ENCODE assay signal across 28 cellular contexts in the genomic region with DNA sequence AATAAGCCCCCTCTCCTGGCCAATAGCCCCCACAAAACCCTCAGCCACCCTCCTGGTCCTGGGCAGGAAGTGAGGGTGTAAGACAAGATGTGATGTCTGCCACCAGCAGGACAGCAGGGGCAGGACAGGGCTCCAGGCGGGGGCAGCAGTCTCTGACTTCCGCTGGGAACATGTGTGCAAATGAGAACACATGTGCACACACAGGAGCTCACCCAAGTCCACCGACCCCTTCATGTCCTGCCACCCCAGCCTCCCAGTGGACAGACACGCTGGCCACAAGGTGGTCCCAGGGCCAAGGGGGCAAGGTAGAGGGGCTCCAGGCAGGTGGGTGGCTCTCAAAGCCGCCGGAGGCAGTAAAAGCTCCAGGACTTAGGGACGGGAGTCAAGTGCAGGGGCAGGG.
DNase-seq lines count a peak whose midpoint lies in the region; ATAC-seq and TF ChIP-seq lines count a peak whose summit lies in the region.
"Had no signal": no experiment of that assay in that cellular context is flagged by ENCODE, and none has a peak within 500 bp of the region (broad histone marks: within the 10 kb centered on the region; RNA-seq: fewer than 3 reads in every experiment).

No MANE protein-coding gene starts in this region.

- DNase-seq in DMS153 (lab: John Stamatoyannopoulos, UW) (peak; percentile 8), DMS153 treated with DMSO at 0.1 percent for 48 hours (lab: John Stamatoyannopoulos, UW; ENCODE audit: unreplicated experiment) (no peak), lower lobe of right lung (peak; percentile 30), MCF 10A (ENCODE audit: unreplicated experiment) (no peak), left ventricle myocardium inferior (no peak)
- no peak for DNase-seq in activated CD8-positive, alpha-beta memory T cell treated with anti-CD3 and anti-CD28 coated beads, Interleukin-2, amount 10 ng/mL, durations not matched to agents 7 days and 5 days
- DNase-seq: activated CD4-positive, alpha-beta T cell treated with anti-CD3 and anti-CD28 coated beads, Interleukin-2, amount 10 ng/mL, durations not matched to agents 24 days and 14 days; activated T-cell treated with anti-CD3 and anti-CD28 coated beads, Interleukin-2, amount 50 U/mL, for 48 hours; adrenal gland; brain microvascular endothelial cell; CD4-positive, alpha-beta memory T cell; DMS 273 treated with DMSO at 0.1 percent for 48 hours; H7; islet precursor cell; NCI-H1105 treated with DMSO at 0.1 percent for 48 hours; NCI-H2081; NCI-H226; occipital lobe; stimulated activated CD4-positive, alpha-beta T cell treated with anti-CD3 and anti-CD28 coated beads, Interleukin-15, amount 100 ng/mL, for 24 hours; stimulated activated naive B cell treated with anti-CD40 and anti-IgM and Interleukin-4, amounts not matched to agents 10 μg/mL and 1 μg/mL and 100 μg/mL, for 72 hours had no signal

- intact Hi-C loops in lower lobe of right lung (cut with DNase I): no loop called here
- intact Hi-C loops in MCF 10A (cut with micrococcal nuclease): loop anchor here (5.0 kb wide), 1 partner anchor 237 kb away; no protein-coding TSS in a partner anchor
- intact Hi-C loops in left ventricle myocardium inferior (cut with micrococcal nuclease): no loop called here

- no peak overlapping the region for H3K9ac ChIP-seq in OCI-LY3 (ENCODE audit: low read length)

- ATAC-seq in lower lobe of right lung: no peak
- no peak for ATAC-seq in activated CD8-positive, alpha-beta memory T cell treated with anti-CD3 and anti-CD28 coated beads, Interleukin-2, amount 10 ng/mL, durations not matched to agents 7 days and 5 days
- ATAC-seq: naive thymus-derived CD8-positive, alpha-beta T cell; psoas muscle; stimulated activated naive B cell treated with anti-CD40 and anti-IgM and Interleukin-4, amounts not matched to agents 10 μg/mL and 1 μg/mL and 100 μg/mL, for 72 hours had no signal

- H3K36me3 Mint-ChIP-seq in MCF 10A (ENCODE audit: insufficient read depth, unreplicated experiment): no peaks in the 10 kb centered on the region
- H3K36me3 Mint-ChIP-seq in activated CD8-positive, alpha-beta memory T cell treated with anti-CD3 and anti-CD28 coated beads, Interleukin-2, amount 10 ng/mL, durations not matched to agents 7 days and 5 days: no peaks in the 10 kb centered on the region
- H3K36me3 Mint-ChIP-seq: CD4-positive, alpha-beta memory T cell; naive thymus-derived CD8-positive, alpha-beta T cell had no signal

- no peak overlapping the region for H2AFZ ChIP-seq in OCI-LY3 (ENCODE audit: low read depth, low read length)

- H3K27me3 ChIP-seq in OCI-LY3 (ENCODE audit: low read depth, low read length) (no peaks in the 10 kb centered on the region), lower lobe of right lung (ENCODE audit: low read depth) (peaks cover 62% of the 10 kb centered on the region), left ventricle myocardium inferior (ENCODE audit: low read depth) (peaks cover 86% of the 10 kb centered on the region)
- H3K27me3 ChIP-seq: brain microvascular endothelial cell had no signal

- H3K9me3 Mint-ChIP-seq in MCF 10A (ENCODE audit: unreplicated experiment): peaks cover 12% of the 10 kb centered on the region
- H3K9me3 Mint-ChIP-seq in activated CD8-positive, alpha-beta memory T cell treated with anti-CD3 and anti-CD28 coated beads, Interleukin-2, amount 10 ng/mL, durations not matched to agents 7 days and 5 days (ENCODE audit: low read depth): no peaks in the 10 kb centered on the region
- H3K9me3 Mint-ChIP-seq: CD4-positive, alpha-beta memory T cell; T-helper 2 cell treated with Interferon-gamma antibody and Interleukin-4, amounts not matched to agents 5 μg/mL and 100 μg/mL, for 36 hours had no signal

- H3K4me3 ChIP-seq in GM12875 (ENCODE audit: low read depth, low read length) (no peak overlapping the region), OCI-LY3 (ENCODE audit: low read length) (0 out of 2 replicates have a peak overlapping the region, but pooled peaks have one; percentile 13), lower lobe of right lung (no peak overlapping the region), left ventricle myocardium inferior (no peak overlapping the region)
- H3K4me3 ChIP-seq: adrenal gland, psoas muscle, sigmoid colon had no signal

- no peaks in the 10 kb centered on the region for H3K4me1 Mint-ChIP-seq in MCF 10A (ENCODE audit: insufficient read depth, unreplicated experiment)
- no peaks in the 10 kb centered on the region for H3K4me1 Mint-ChIP-seq in activated CD8-positive, alpha-beta memory T cell treated with anti-CD3 and anti-CD28 coated beads, Interleukin-2, amount 10 ng/mL, durations not matched to agents 7 days and 5 days
- H3K4me1 Mint-ChIP-seq: activated CD4-positive, alpha-beta T cell treated with anti-CD3 and anti-CD28 coated beads, Interleukin-2, amount 10 ng/mL, durations not matched to agents 24 days and 14 days; stimulated activated naive B cell treated with anti-CD40 and anti-IgM and Interleukin-4, amounts not matched to agents 10 μg/mL and 1 μg/mL and 100 μg/mL, for 72 hours had no signal

- TF ChIP-seq CTCF in GM12875 (IDR thresholded peaks at IDR 0.05; ENCODE audit: borderline replicate concordance, insufficient read depth, low read depth, low read length): 0 out of 2 replicates have a peak, but pooled peaks have one; percentile 6
- no peak for TF ChIP-seq CTCF in OCI-LY3 (IDR thresholded peaks at IDR 0.05; ENCODE audit: low read depth, low read length)
- no peak for TF ChIP-seq CTCF in lower lobe of right lung (IDR thresholded peaks at IDR 0.05)
- no peak for TF ChIP-seq CTCF in MCF 10A (IDR thresholded peaks at IDR 0.05; ENCODE audit: unreplicated experiment)
- TF ChIP-seq CTCF in left ventricle myocardium inferior (IDR thresholded peaks at IDR 0.05; ENCODE audit: borderline replicate concordance): no peak

- POLR2A ChIA-PET in MCF 10A (lab: Yijun Ruan, JAX): no interaction called here

- H3K27ac ChIP-seq in OCI-LY3 (ENCODE audit: low read length): no peak overlapping the region
- H3K27ac ChIP-seq in lower lobe of right lung: no peak overlapping the region
- H3K27ac ChIP-seq in left ventricle myocardium inferior (replicated peaks): no peak overlapping the region
- H3K27ac ChIP-seq: 22Rv1, adrenal gland, brain microvascular endothelial cell, psoas muscle, sigmoid colon, VCaP had no signal

- no peaks in the 10 kb centered on the region for H3K79me2 ChIP-seq in OCI-LY3 (ENCODE audit: low read length)

- H4K20me1 ChIP-seq in OCI-LY3 (ENCODE audit: insufficient read depth, low read length): no peaks in the 10 kb centered on the region

- H3K4me3 Mint-ChIP-seq in MCF 10A (ENCODE audit: unreplicated experiment): no peak overlapping the region
- H3K4me3 Mint-ChIP-seq in activated CD8-positive, alpha-beta memory T cell treated with anti-CD3 and anti-CD28 coated beads, Interleukin-2, amount 10 ng/mL, durations not matched to agents 7 days and 5 days: no peak overlapping the region
- H3K4me3 Mint-ChIP-seq: activated CD4-positive, alpha-beta T cell treated with anti-CD3 and anti-CD28 coated beads, Interleukin-2, amount 10 ng/mL, durations not matched to agents 24 days and 14 days; CD4-positive, alpha-beta memory T cell; naive thymus-derived CD8-positive, alpha-beta T cell; stimulated activated naive B cell treated with anti-CD40 and anti-IgM and Interleukin-4, amounts not matched to agents 10 μg/mL and 1 μg/mL and 100 μg/mL, for 72 hours; T-helper 2 cell treated with Interferon-gamma antibody and Interleukin-4, amounts not matched to agents 5 μg/mL and 100 μg/mL, for 36 hours had no signal

- H3K27ac Mint-ChIP-seq in MCF 10A (ENCODE audit: low read depth, unreplicated experiment): no peak overlapping the region
- H3K27ac Mint-ChIP-seq in activated CD8-positive, alpha-beta memory T cell treated with anti-CD3 and anti-CD28 coated beads, Interleukin-2, amount 10 ng/mL, durations not matched to agents 7 days and 5 days: no peak overlapping the region
- H3K27ac Mint-ChIP-seq: activated CD4-positive, alpha-beta T cell treated with anti-CD3 and anti-CD28 coated beads, Interleukin-2, amount 10 ng/mL, durations not matched to agents 24 days and 14 days; stimulated activated naive B cell treated with anti-CD40 and anti-IgM and Interleukin-4, amounts not matched to agents 10 μg/mL and 1 μg/mL and 100 μg/mL, for 72 hours; T-helper 2 cell treated with Interferon-gamma antibody and Interleukin-4, amounts not matched to agents 5 μg/mL and 100 μg/mL, for 36 hours had no signal

- CTCF ChIA-PET in MCF 10A (lab: Yijun Ruan, JAX): interaction anchor here (0.6 to 1.1 kb wide), 5 partner anchors 44 to 1286 kb away, joined by 3 to 5 read pairs (median 3); no protein-coding TSS in a partner anchor
- CTCF ChIA-PET in activated CD8-positive, alpha-beta memory T cell treated with anti-CD3 and anti-CD28 coated beads, Interleukin-2, amount 10 ng/mL, durations not matched to agents 7 days and 5 days (lab: Charles Lee): interaction anchor here (1.1 kb wide), 1 partner anchor 100 kb away, joined by 3 read pairs; the partner anchor contains the start of gene RNF207

- no TSS peak for BruUV-seq in MCF 10A (replicated peaks; lab: Mats Ljungman, UMichigan)

- H3K4me2 ChIP-seq in OCI-LY3 (ENCODE audit: low read length): peak overlapping the region; percentile 34; the same call in 1 of the 2 replicates

- H3K9me3 ChIP-seq in OCI-LY3 (ENCODE audit: insufficient read depth, low read length): no peaks in the 10 kb centered on the region
- no peaks in the 10 kb centered on the region for H3K9me3 ChIP-seq in lower lobe of right lung
- H3K9me3 ChIP-seq in left ventricle myocardium inferior (replicated peaks): no peaks in the 10 kb centered on the region
- H3K9me3 ChIP-seq: adrenal gland, psoas muscle, sigmoid colon had no signal

- H3K4me1 ChIP-seq in OCI-LY3 (ENCODE audit: low read length) (no peaks in the 10 kb centered on the region), lower lobe of right lung (no peaks in the 10 kb centered on the region), left ventricle myocardium inferior (no peaks in the 10 kb centered on the region)
- H3K4me1 ChIP-seq: adrenal gland, psoas muscle had no signal

- H3K36me3 ChIP-seq in OCI-LY3 (replicated peaks; ENCODE audit: low read depth, low read length): no peaks in the 10 kb centered on the region
- H3K36me3 ChIP-seq in lower lobe of right lung: no peaks in the 10 kb centered on the region
- no peaks in the 10 kb centered on the region for H3K36me3 ChIP-seq in left ventricle myocardium inferior
- H3K36me3 ChIP-seq: adrenal gland, brain microvascular endothelial cell, sigmoid colon had no signal

- H3K27me3 Mint-ChIP-seq in MCF 10A (ENCODE audit: insufficient read depth, unreplicated experiment): peaks cover 15% of the 10 kb centered on the region
- H3K27me3 Mint-ChIP-seq in activated CD8-positive, alpha-beta memory T cell treated with anti-CD3 and anti-CD28 coated beads, Interleukin-2, amount 10 ng/mL, durations not matched to agents 7 days and 5 days: no peaks in the 10 kb centered on the region

Comparison
In these comparisons a context has a peak if more than half of its experiments do, and no peak if none do; other contexts are left out.
1. DNase-seq: peak in DMS153 (single experiment) and lower lobe of right lung (single experiment); none in DMS153 treated with DMSO at 0.1 percent for 48 hours (single experiment), MCF 10A (single experiment), activated CD8-positive, alpha-beta memory T cell treated with anti-CD3 and anti-CD28 coated beads, Interleukin-2, amount 10 ng/mL, durations not matched to agents 7 days and 5 days (single experiment) and left ventricle myocardium inferior (single experiment).